1 cellular context compared by ENCODE assay signal in the genomic region with DNA sequence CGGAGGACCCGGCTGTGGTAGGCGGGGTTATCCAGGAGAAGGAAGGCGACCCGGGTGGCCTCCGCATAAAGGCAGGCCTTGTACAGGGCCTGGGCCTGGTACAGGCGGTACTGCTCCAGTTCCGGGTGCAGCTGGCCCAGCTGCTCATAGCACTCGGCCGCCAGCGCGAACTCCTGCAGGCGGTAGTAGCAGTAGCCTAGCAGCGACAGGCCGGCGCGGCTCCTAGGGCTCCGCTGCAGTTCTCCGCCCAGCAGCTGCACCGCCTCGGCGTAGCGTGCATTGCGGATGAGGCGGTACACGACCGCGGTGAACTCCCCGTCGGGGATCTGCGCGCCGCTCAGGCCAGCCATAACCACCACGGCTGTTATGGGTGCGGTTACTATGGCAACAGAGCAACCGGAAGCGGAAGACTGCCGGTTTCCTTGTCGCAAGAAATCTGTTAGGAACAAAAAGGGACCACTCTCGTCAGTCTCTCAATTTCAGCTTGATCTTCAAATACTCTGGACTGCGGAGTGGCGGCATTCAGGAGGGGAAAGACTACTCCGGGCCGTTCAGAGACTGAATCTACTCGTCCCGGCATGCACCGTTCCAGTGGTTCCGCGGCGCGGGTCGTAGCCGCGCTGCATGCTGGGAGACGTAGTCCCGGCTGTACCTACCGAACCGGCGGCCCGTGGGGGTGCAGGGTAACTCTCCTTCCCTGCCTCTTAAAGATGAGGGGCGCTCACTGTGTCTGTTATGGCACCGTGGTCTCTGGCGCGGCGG.
A peak's percentile ranks its signal among the peaks of the same experiment; 100 is the strongest.
TF ChIP-seq lines count a peak whose summit lies in the region.

No MANE protein-coding gene starts in this region.

TF ChIP-seq in GM23338, 12 proteins besides CTCF, POLR2A, EP300 and RAD21:
- TF ChIP-seq EZH2phosphoT487 (IDR thresholded peaks at IDR 0.05; ENCODE audit: unreplicated experiment): no peak
- TF ChIP-seq, protein P1, sequence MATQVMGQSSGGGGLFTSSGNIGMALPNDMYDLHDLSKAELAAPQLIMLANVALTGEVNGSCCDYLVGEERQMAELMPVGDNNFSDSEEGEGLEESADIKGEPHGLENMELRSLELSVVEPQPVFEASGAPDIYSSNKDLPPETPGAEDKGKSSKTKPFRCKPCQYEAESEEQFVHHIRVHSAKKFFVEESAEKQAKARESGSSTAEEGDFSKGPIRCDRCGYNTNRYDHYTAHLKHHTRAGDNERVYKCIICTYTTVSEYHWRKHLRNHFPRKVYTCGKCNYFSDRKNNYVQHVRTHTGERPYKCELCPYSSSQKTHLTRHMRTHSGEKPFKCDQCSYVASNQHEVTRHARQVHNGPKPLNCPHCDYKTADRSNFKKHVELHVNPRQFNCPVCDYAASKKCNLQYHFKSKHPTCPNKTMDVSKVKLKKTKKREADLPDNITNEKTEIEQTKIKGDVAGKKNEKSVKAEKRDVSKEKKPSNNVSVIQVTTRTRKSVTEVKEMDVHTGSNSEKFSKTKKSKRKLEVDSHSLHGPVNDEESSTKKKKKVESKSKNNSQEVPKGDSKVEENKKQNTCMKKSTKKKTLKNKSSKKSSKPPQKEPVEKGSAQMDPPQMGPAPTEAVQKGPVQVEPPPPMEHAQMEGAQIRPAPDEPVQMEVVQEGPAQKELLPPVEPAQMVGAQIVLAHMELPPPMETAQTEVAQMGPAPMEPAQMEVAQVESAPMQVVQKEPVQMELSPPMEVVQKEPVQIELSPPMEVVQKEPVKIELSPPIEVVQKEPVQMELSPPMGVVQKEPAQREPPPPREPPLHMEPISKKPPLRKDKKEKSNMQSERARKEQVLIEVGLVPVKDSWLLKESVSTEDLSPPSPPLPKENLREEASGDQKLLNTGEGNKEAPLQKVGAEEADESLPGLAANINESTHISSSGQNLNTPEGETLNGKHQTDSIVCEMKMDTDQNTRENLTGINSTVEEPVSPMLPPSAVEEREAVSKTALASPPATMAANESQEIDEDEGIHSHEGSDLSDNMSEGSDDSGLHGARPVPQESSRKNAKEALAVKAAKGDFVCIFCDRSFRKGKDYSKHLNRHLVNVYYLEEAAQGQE (IDR thresholded peaks at IDR 0.05; ENCODE audit: unreplicated experiment): no peak
- no peak for TF ChIP-seq ZNF331 (CRISPR knock-in tag; IDR thresholded peaks at IDR 0.05; ENCODE audit: low read depth)
- TF ChIP-seq ZNF462 (CRISPR knock-in tag; IDR thresholded peaks at IDR 0.05): no peak
- TF ChIP-seq ETS1 (IDR thresholded peaks at IDR 0.05): peak; percentile 90
- TF ChIP-seq CREB1 (CRISPR knock-in tag; IDR thresholded peaks at IDR 0.05; ENCODE audit: low read depth): peak; percentile 40
- TF ChIP-seq JUNB (IDR thresholded peaks at IDR 0.05; ENCODE audit: unreplicated experiment): no peak
- no peak for TF ChIP-seq STAT1 (IDR thresholded peaks at IDR 0.05; ENCODE audit: unreplicated experiment)
- TF ChIP-seq NANOG (IDR thresholded peaks at IDR 0.05; ENCODE audit: borderline replicate concordance): no peak
- TF ChIP-seq ZNF114 (CRISPR knock-in tag; IDR thresholded peaks at IDR 0.05): no peak
- no peak for TF ChIP-seq EZH2 (IDR thresholded peaks at IDR 0.05; ENCODE audit: low read depth, unreplicated experiment)
- peak; percentile 84 for TF ChIP-seq POLR2AphosphoS5 (IDR thresholded peaks at IDR 0.05; ENCODE audit: low read depth)
